ENCODE assay signal across 8 cellular contexts in the genomic region with DNA sequence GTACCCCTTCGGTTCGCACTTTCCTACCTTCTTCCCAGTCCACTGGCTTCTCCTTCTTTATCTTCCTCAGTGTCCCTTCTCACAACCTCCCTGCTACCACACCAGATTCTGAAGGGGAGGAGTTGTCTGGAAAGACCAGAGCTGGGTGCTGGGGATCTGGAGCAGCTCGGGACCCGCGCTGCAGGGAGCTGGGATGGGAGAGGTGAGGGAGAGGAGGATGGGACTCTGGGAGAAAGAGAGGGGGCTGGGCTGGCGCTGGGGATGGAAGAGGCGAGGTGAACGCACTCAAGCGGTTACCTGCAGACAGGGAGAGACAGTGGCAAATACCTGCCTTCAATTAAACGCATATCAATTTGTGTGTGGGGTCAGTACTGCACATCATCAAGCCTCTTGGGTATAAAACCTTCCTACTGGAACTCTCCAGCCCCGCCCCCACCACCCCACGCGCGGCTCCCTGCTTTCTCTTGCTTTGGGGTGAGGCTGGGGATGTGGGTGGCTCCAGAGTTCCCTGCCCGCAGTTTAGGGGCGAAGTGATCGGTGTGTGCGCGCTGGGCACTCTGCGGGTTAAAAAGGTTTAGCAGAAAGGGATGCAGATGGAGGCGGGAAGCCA. TPM values are rescaled to one million over a fixed set of nuclear protein-coding genes. Genes with fewer than 3 reads are reported as not detected.
A peak's percentile ranks its signal among the peaks of the same experiment; 100 is the strongest.
DNase-seq lines count a peak whose midpoint lies in the region; TF ChIP-seq lines count a peak whose summit lies in the region.

No MANE protein-coding gene starts in this region.

- no peak overlapping the region for H3K27ac ChIP-seq in HUES64 (ENCODE audit: low read depth, low read length)

- H3K27me3 ChIP-seq in HUES64 (ENCODE audit: insufficient read depth, low read length), result peaks cover 38% of the 10 kb centered on the region

- BruUV-seq in MCF 10A (replicated peaks; lab: Mats Ljungman, UMichigan), result no TSS peak

- peaks cover 17% of the 10 kb centered on the region for H3K4me1 ChIP-seq in HUES64 (ENCODE audit: insufficient read depth, low read length)

- H3K36me3 ChIP-seq in HUES64 (ENCODE audit: insufficient read depth, low read length), result no peaks in the 10 kb centered on the region

- H3K9me3 Mint-ChIP-seq in MCF 10A (ENCODE audit: unreplicated experiment) (no peaks in the 10 kb centered on the region), mesothelial cell of epicardium (no peaks in the 10 kb centered on the region)

- H3K27me3 Mint-ChIP-seq in MCF 10A (ENCODE audit: insufficient read depth, unreplicated experiment), result no peaks in the 10 kb centered on the region
- H3K27me3 Mint-ChIP-seq in mesothelial cell of epicardium (ENCODE audit: low read depth), result peaks cover 18% of the 10 kb centered on the region

- H3K4me3 Mint-ChIP-seq in MCF 10A (ENCODE audit: unreplicated experiment) (peak overlapping the region; percentile 98), mesothelial cell of epicardium (peak overlapping the region; percentile 81)

- CTCF ChIA-PET in AG04449 (lab: Yijun Ruan, JAX) (interaction anchor here (0.8 to 1.7 kb wide), 2 partner anchors 10 to 73 kb away, joined by 3 to 6 read pairs; no protein-coding TSS in a partner anchor), MCF 10A (lab: Yijun Ruan, JAX) (interaction anchor here (1.0 to 2.4 kb wide), 2 partner anchors 10 to 73 kb away, joined by 5 to 13 read pairs; no protein-coding TSS in a partner anchor)

- peak overlapping the region; percentile 65; the same call in 1 of the 2 replicates for H3K9ac ChIP-seq in HUES64 (ENCODE audit: low read depth, low read length)

- intact Hi-C loops in MCF 10A (cut with micrococcal nuclease), result no loop called here

- TF ChIP-seq CTCF in AG04449 (IDR thresholded peaks at IDR 0.05; ENCODE audit: insufficient read depth, low read length, missing control alignments), result no peak
- no peak for TF ChIP-seq CTCF in MCF 10A (IDR thresholded peaks at IDR 0.05; ENCODE audit: unreplicated experiment)
- TF ChIP-seq CTCF in mesothelial cell of epicardium (IDR thresholded peaks at IDR 0.05; ENCODE audit: unreplicated experiment), result no peak

- whole genome bisulfite sequencing in HUES64, result 19% methylated on average over 21 of the region's 21 CpGs

- POLR2A ChIA-PET in AG04449 (lab: Yijun Ruan, JAX), result interaction anchor here (0.6 kb wide), 1 partner anchor 181 kb away, joined by 3 read pairs; no protein-coding TSS in a partner anchor
- POLR2A ChIA-PET in MCF 10A (lab: Yijun Ruan, JAX), result interaction anchor here (0.7 to 3.3 kb wide), 7 partner anchors 10 to 751 kb away, joined by 3 to 22 read pairs (median 4); no protein-coding TSS in a partner anchor

- no peaks in the 10 kb centered on the region for H3K9me3 ChIP-seq in HUES64 (ENCODE audit: insufficient read depth, low read depth, low read length)

- no peaks in the 10 kb centered on the region for H3K36me3 Mint-ChIP-seq in MCF 10A (ENCODE audit: insufficient read depth, unreplicated experiment)
- no peaks in the 10 kb centered on the region for H3K36me3 Mint-ChIP-seq in mesothelial cell of epicardium

- H3K27ac Mint-ChIP-seq in MCF 10A (ENCODE audit: low read depth, unreplicated experiment) (peak overlapping the region; percentile 54), mesothelial cell of epicardium (peak overlapping the region; percentile 62)

- peaks cover 13% of the 10 kb centered on the region for H3K4me1 Mint-ChIP-seq in MCF 10A (ENCODE audit: insufficient read depth, unreplicated experiment)
- peaks cover 35% of the 10 kb centered on the region for H3K4me1 Mint-ChIP-seq in mesothelial cell of epicardium

- DNase-seq in AG04449 (ENCODE audit: low read depth, low spot score) (no peak), MCF 10A (ENCODE audit: unreplicated experiment) (no peak), mesothelial cell of epicardium (ENCODE audit: low spot score in 2 of 2, unreplicated experiment in 2 of 2) (no peak), KG1 (lab: John Stamatoyannopoulos, UW) (no peak), RPMI8226 (no peak), SW 1271 (lab: John Stamatoyannopoulos, UW) (no peak), NCI-H2227 (lab: John Stamatoyannopoulos, UW; ENCODE audit: unreplicated experiment) (no peak)

- H3K4me3 ChIP-seq in AG04449 (ENCODE audit: low read depth, low read length) (peak overlapping the region; percentile 96), HUES64 (ENCODE audit: low read length) (peak overlapping the region; percentile 87)

RNA-seq across cellular contexts. Expression of a gene that starts 1.1 kb away (rescaled TPM):
- polyA plus RNA-seq in HUES64 (2013, experiment 1 of 2), result 52.6 TPM
- polyA plus RNA-seq in HUES64 (2013, experiment 2 of 2), result 68.5 TPM
- total RNA-seq in MCF 10A (2022), result 60.3 and 64.3 TPM in 2 replicates
- total RNA-seq in mesothelial cell of epicardium, result 76.1 to 94.3 TPM (median 89.0 TPM) in 3 replicates
